Comparison of ENCODE assay signal across 5 cellular contexts in the genomic region with DNA sequence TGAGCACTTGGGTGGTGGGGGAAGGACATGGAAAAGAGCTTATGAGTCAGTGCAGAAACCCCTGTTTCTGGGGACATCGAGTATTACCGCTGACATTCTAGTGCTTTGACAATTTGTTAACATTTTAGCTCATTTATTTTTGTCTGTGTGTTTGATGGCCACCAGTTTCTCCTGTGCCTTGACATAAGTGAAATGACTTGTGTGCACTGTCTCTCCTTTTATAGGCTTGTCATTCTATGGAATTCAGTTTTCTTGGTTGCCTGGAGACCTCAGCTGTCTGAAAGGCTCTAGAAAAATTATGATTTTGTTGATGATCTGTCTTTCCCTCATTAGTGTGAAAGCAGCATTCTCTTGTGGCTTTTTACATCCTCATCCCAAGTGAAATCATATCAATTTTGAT.
"Had no signal": no experiment of that assay in that cellular context is flagged by ENCODE, and none has a peak within 500 bp of the region (broad histone marks: within the 10 kb centered on the region; RNA-seq: fewer than 3 reads in every experiment).

No MANE protein-coding gene starts in this region.

- H3K4me3 ChIP-seq: K562 had no signal

- H3K27ac ChIP-seq: HL-60 had no signal

- DNase-seq: IMR-90, KBM-7, KG1 had no signal
